8 cellular contexts compared by ENCODE assay signal in genomic region chr6:28606424-28607391, GRCh38.
DNase-seq lines count a peak whose midpoint lies in the region; FAIRE-seq and TF ChIP-seq lines count a peak whose summit lies in the region.

No MANE protein-coding gene starts in this region.

- H4K91ac ChIP-seq in H1 (replicated peaks; ENCODE audit: insufficient read length, low read length) = no peak overlapping the region
- no peak overlapping the region for H4K91ac ChIP-seq in neuronal stem cell (ENCODE audit: low read depth, low read length, poor library complexity)

- H3K36me3 Mint-ChIP-seq in T-helper 1 cell treated with Interleukin-12 subunit alpha and Interleukin-12 subunit beta and Interleukin-4 antibody, amounts not matched to agents 30 μg/mL and 1 μg/mL, for 36 hours (ENCODE audit: low read depth) = no peaks in the 10 kb centered on the region

- TF ChIP-seq EP300 in H1 (IDR thresholded peaks at IDR 0.05; ENCODE audit: borderline replicate concordance in 1 of 2, low read depth in 2 of 2, low read length in 2 of 2) (no peak), esophagus muscularis mucosa (IDR thresholded peaks at IDR 0.05) (no peak)

- no peak overlapping the region for H3K23ac ChIP-seq in H1 (ENCODE audit: insufficient read length)
- H3K23ac ChIP-seq in neuronal stem cell (ENCODE audit: low read depth, low read length, poor library complexity) = no peak overlapping the region

- H3K27ac ChIP-seq in AG04450 (ENCODE audit: low read depth, low read length) (no peak overlapping the region), H1 (ENCODE audit: low read depth, low read length) (no peak overlapping the region), neuronal stem cell (replicated peaks; ENCODE audit: low read length) (peak overlapping the region; percentile 33), esophagus muscularis mucosa (replicated peaks in 1 of 4) (no peak overlapping the region)

- H3K4me3 Mint-ChIP-seq in T-helper 1 cell treated with Interleukin-12 subunit alpha and Interleukin-12 subunit beta and Interleukin-4 antibody, amounts not matched to agents 30 μg/mL and 1 μg/mL, for 36 hours = peak overlapping the region; percentile 15

- no peaks in the 10 kb centered on the region for H3K36me3 ChIP-seq in H1 (ENCODE audit: control insufficient read depth in 2 of 4, insufficient read depth in 4 of 4, low read length in 3 of 4)
- H3K36me3 ChIP-seq in neuronal stem cell (replicated peaks in 1 of 2; ENCODE audit: control insufficient read depth in 2 of 2, insufficient read depth in 2 of 2, low read length in 2 of 2) = no peaks in the 10 kb centered on the region
- H3K36me3 ChIP-seq in esophagus muscularis mucosa = no peaks in the 10 kb centered on the region

- DNase-seq in AG04450 (ENCODE audit: low read depth, low spot score) (no peak), NCI-H1092 (lab: John Stamatoyannopoulos, UW) (peak; percentile 81), H1 (ENCODE audit: low read depth in 1 of 2, low spot score in 2 of 2) (peak in 1 of 2 experiments; percentile 84), neuronal stem cell (ENCODE audit: low spot score) (peak; percentile 57), T-helper 9 cell (no peak), esophagus muscularis mucosa (ENCODE audit: extremely low spot score) (no peak)

- no peak overlapping the region for H2AK5ac ChIP-seq in H1 (ENCODE audit: low read depth, low read length)
- no peak overlapping the region for H2AK5ac ChIP-seq in neuronal stem cell (ENCODE audit: low read depth, low read length)

- no peak overlapping the region for H3K56ac ChIP-seq in H1 (replicated peaks; ENCODE audit: insufficient read length, low read depth, low read length)

- H2BK15ac ChIP-seq in H1 (ENCODE audit: low read length) (0 out of 2 replicates have a peak overlapping the region, but pooled peaks have one; percentile 65), neuronal stem cell (ENCODE audit: low read length) (no peak overlapping the region)

- FAIRE-seq in H1 (lab: Jason Lieb, UNC) = peak; percentile 73

- peaks cover 37% of the 10 kb centered on the region for H3K27me3 Mint-ChIP-seq in T-helper 1 cell treated with Interleukin-12 subunit alpha and Interleukin-12 subunit beta and Interleukin-4 antibody, amounts not matched to agents 30 μg/mL and 1 μg/mL, for 36 hours (ENCODE audit: low read depth)

- TF ChIP-seq CTCF in AG04450 (IDR thresholded peaks at IDR 0.05; ENCODE audit: low read depth, low read length) = peak; percentile 52
- peak; percentile 47 for TF ChIP-seq CTCF in GM12873 (IDR thresholded peaks at IDR 0.05; ENCODE audit: insufficient read depth, low read depth, low read length, missing control alignments)
- peak; percentile 20 to 33 (median 26); a peak in 2 of 4 replicates for TF ChIP-seq CTCF in H1 (IDR thresholded peaks at IDR 0.05; ENCODE audit: control extremely low read depth in 1 of 3, insufficient read depth in 1 of 3, low read depth in 1 of 3, low read length in 3 of 3)
- TF ChIP-seq CTCF in esophagus muscularis mucosa (IDR thresholded peaks at IDR 0.05) = no peak

- H2AFZ ChIP-seq in H1 (ENCODE audit: low read length) = 0 out of 2 replicates have a peak overlapping the region, but pooled peaks have one; percentile 82
- peak overlapping the region; percentile 93 for H2AFZ ChIP-seq in neuronal stem cell (ENCODE audit: low read length)

- H3K79me2 ChIP-seq in H1 (ENCODE audit: control insufficient read depth in 1 of 2, insufficient read depth in 2 of 2, low read length in 2 of 2) = no peaks in the 10 kb centered on the region

- no peaks in the 10 kb centered on the region for H3K9me3 Mint-ChIP-seq in T-helper 1 cell treated with Interleukin-12 subunit alpha and Interleukin-12 subunit beta and Interleukin-4 antibody, amounts not matched to agents 30 μg/mL and 1 μg/mL, for 36 hours

- CTCF ChIA-PET in AG04450 (lab: Charles Lee) (interaction anchor here (0.5 to 0.9 kb wide), 2 partner anchors 96 to 1046 kb away, joined by 3 to 4 read pairs; no protein-coding TSS in a partner anchor), H1 (lab: Charles Lee; ENCODE audit: partially characterized antibody) (interaction anchor here (0.8 to 2.1 kb wide), 11 partner anchors 9 to 75 kb away, joined by 3 to 9 read pairs (median 5); no protein-coding TSS in a partner anchor)

- no peak overlapping the region for H3K14ac ChIP-seq in H1 (ENCODE audit: insufficient read length)
- no peak overlapping the region for H3K14ac ChIP-seq in neuronal stem cell (ENCODE audit: low read length)

- no peaks in the 10 kb centered on the region for H3K27me3 ChIP-seq in AG04450 (ENCODE audit: control insufficient read depth, insufficient read depth, low read length)
- H3K27me3 ChIP-seq in H1 (replicated peaks in 1 of 4; ENCODE audit: control insufficient read depth in 3 of 4, extremely low read depth in 1 of 4, insufficient read depth in 3 of 4, low read length in 3 of 4) = no peaks in the 10 kb centered on the region
- no peaks in the 10 kb centered on the region for H3K27me3 ChIP-seq in neuronal stem cell (ENCODE audit: control insufficient read depth in 3 of 3, insufficient read depth in 3 of 3, low read depth in 1 of 3, low read length in 3 of 3)
- H3K27me3 ChIP-seq in esophagus muscularis mucosa = peaks cover 0 to 59% (median 6%) of the 10 kb centered on the region in 4 donors

- H4K20me1 ChIP-seq in H1 (replicated peaks in 1 of 2; ENCODE audit: control insufficient read depth in 1 of 2, insufficient read depth in 2 of 2, low read length in 2 of 2) = peaks cover 0 to 1% of the 10 kb centered on the region in 2 experiments

- H3K4ac ChIP-seq in H1 (replicated peaks; ENCODE audit: insufficient read length, low read depth, low read length) (no peak overlapping the region), neuronal stem cell (ENCODE audit: low read length) (no peak overlapping the region)

- POLR2A ChIA-PET in AG04450 (lab: Yijun Ruan, JAX) = no interaction called here
- POLR2A ChIA-PET in H1 (lab: Charles Lee; ENCODE audit: partially characterized antibody) = interaction anchor here (0.6 to 2.3 kb wide), 8 partner anchors 10 to 239 kb away, joined by 3 to 9 read pairs (median 4); a partner anchor contains a TSS

- H4K8ac ChIP-seq in H1 (ENCODE audit: extremely low read depth, insufficient read depth, low read length) (no peak overlapping the region), neuronal stem cell (ENCODE audit: low read depth, low read length) (no peak overlapping the region)

- peaks cover 4% of the 10 kb centered on the region for H3K23me2 ChIP-seq in H1 (ENCODE audit: low read depth, low read length)

- H2BK120ac ChIP-seq in H1 (replicated peaks; ENCODE audit: low read depth, low read length) = no peak overlapping the region
- H2BK120ac ChIP-seq in neuronal stem cell (ENCODE audit: low read depth, low read length) = no peak overlapping the region

- H3K18ac ChIP-seq in H1 (ENCODE audit: extremely low read depth, low read length) = peak overlapping the region; percentile 29; the same call in 1 of the 2 replicates
- H3K18ac ChIP-seq in neuronal stem cell (ENCODE audit: low read length) = peak overlapping the region; percentile 72

- peak overlapping the region in 2 of 4 experiments; percentile 2 to 56; a peak in 1 of 7 replicates for H3K9ac ChIP-seq in H1 (replicated peaks in 1 of 4; ENCODE audit: extremely low read depth in 1 of 4, low read depth in 3 of 4, low read length in 3 of 4)
- H3K9ac ChIP-seq in neuronal stem cell (ENCODE audit: low read depth, low read length, poor library complexity) = peak overlapping the region; percentile 39

- H2BK12ac ChIP-seq in H1 (ENCODE audit: low read depth, low read length) (no peak overlapping the region), neuronal stem cell (ENCODE audit: low read length) (no peak overlapping the region)

- TF ChIP-seq RAD21 in H1 (IDR thresholded peaks at IDR 0.05 in 1 of 2, conservative IDR thresholded peaks at IDR 0.05 in 1 of 2; ENCODE audit: low read depth in 2 of 2, low read length in 2 of 2) = peak in 1 of 2 experiments; percentile 24; a peak in 2 of 4 replicates

- no peak overlapping the region for H2BK20ac ChIP-seq in H1 (ENCODE audit: low read length)

- H3K79me1 ChIP-seq in H1 (ENCODE audit: low read depth, low read length) (no peaks in the 10 kb centered on the region), neuronal stem cell (ENCODE audit: low read depth, low read length) (no peaks in the 10 kb centered on the region)

- 6% methylated on average over 30 of the region's 30 CpGs; no CpG with 5 or more reads in 1 of the 2 experiments for WGBS in H1 (ENCODE audit: extremely low coverage in 1 of 2, insufficient coverage in 1 of 2, insufficient read length in 1 of 2, insufficient replicate concordance in 2 of 2, low coverage in 1 of 2, low lambda C conversion rate in 2 of 2, missing lambda C conversion rate in 1 of 2), 2 experiments
- WGBS in neuronal stem cell (ENCODE audit: extremely low coverage in 2 of 2, insufficient read length in 2 of 2, insufficient replicate concordance in 1 of 2), 2 donors = no CpG with 5 or more reads among the region's 30 CpGs
- 6% methylated on average over 30 of the region's 30 CpGs for WGBS in esophagus muscularis mucosa

- peak overlapping the region; percentile 55 for H3K4me3 ChIP-seq in AG04450 (ENCODE audit: low read depth, low read length)
- peak overlapping the region; percentile 67 to 84 (median 72) for H3K4me3 ChIP-seq in H1 (ENCODE audit: extremely low read depth in 1 of 4, insufficient read depth in 2 of 4, low read depth in 3 of 4, low read length in 4 of 4)
- H3K4me3 ChIP-seq in neuronal stem cell (ENCODE audit: low read length in 2 of 2) = peak overlapping the region; percentile 1 to 60
- no peak overlapping the region for H3K4me3 ChIP-seq in esophagus muscularis mucosa

- H3K27ac Mint-ChIP-seq in T-helper 1 cell treated with Interleukin-12 subunit alpha and Interleukin-12 subunit beta and Interleukin-4 antibody, amounts not matched to agents 30 μg/mL and 1 μg/mL, for 36 hours = no peak overlapping the region

- H3K4me1 ChIP-seq in H1 (replicated peaks in 1 of 4; ENCODE audit: control insufficient read depth in 3 of 4, insufficient read depth in 4 of 4, low read length in 3 of 4) (peaks cover 0 to 4% (median 0%) of the 10 kb centered on the region in 4 experiments; a peak in 1 of 7 replicates), neuronal stem cell (ENCODE audit: control insufficient read depth in 2 of 2, insufficient read depth in 1 of 2, low read depth in 1 of 2, low read length in 2 of 2) (peaks cover 3 to 9% of the 10 kb centered on the region in 2 donors), esophagus muscularis mucosa (no peaks in the 10 kb centered on the region)

- H3K4me1 Mint-ChIP-seq in T-helper 1 cell treated with Interleukin-12 subunit alpha and Interleukin-12 subunit beta and Interleukin-4 antibody, amounts not matched to agents 30 μg/mL and 1 μg/mL, for 36 hours (ENCODE audit: low read depth) = peaks cover 7% of the 10 kb centered on the region

- H2BK5ac ChIP-seq in H1 (ENCODE audit: low read depth, low read length) (no peak overlapping the region), neuronal stem cell (ENCODE audit: low read length) (no peak overlapping the region)

- H4K5ac ChIP-seq in H1 (ENCODE audit: insufficient read length, low read depth, low read length) = no peak overlapping the region

- H3K4me2 ChIP-seq in H1 (ENCODE audit: insufficient read depth in 1 of 2, low read depth in 2 of 2, low read length in 2 of 2) = peak overlapping the region; percentile 82 to 97
- H3K4me2 ChIP-seq in neuronal stem cell (ENCODE audit: insufficient read depth, low read length, poor library complexity, severe bottlenecking) = peak overlapping the region; percentile 47

- H3K9me3 ChIP-seq in AG04450 (ENCODE audit: control insufficient read depth, insufficient read depth, low read length) = no peaks in the 10 kb centered on the region
- no peaks in the 10 kb centered on the region for H3K9me3 ChIP-seq in H1 (ENCODE audit: insufficient read depth in 2 of 2, low read depth in 1 of 2, low read length in 1 of 2)
- no peaks in the 10 kb centered on the region for H3K9me3 ChIP-seq in neuronal stem cell (replicated peaks in 1 of 2; ENCODE audit: control insufficient read depth in 2 of 2, insufficient read depth in 1 of 2, low read depth in 1 of 2, low read length in 2 of 2)
- H3K9me3 ChIP-seq in esophagus muscularis mucosa = no peaks in the 10 kb centered on the region

- intact Hi-C loops in esophagus muscularis mucosa (cut with DNase I) = no loop called here

- TF ChIP-seq POLR2A in H1 (IDR thresholded peaks at IDR 0.05; ENCODE audit: control extremely low read depth in 1 of 2, low read depth in 2 of 2, low read length in 2 of 2) (no peak), esophagus muscularis mucosa (IDR thresholded peaks at IDR 0.05; ENCODE audit: low read depth) (no peak)

Comparison
In these comparisons a context has a peak if more than half of its experiments do, and no peak if none do; other contexts are left out.
1. DNase-seq: peak in NCI-H1092 (single experiment) and neuronal stem cell (single experiment); none in AG04450 (single experiment), T-helper 9 cell (single experiment) and esophagus muscularis mucosa (single experiment).
2. H3K4me3 ChIP-seq: peak in AG04450 (single experiment), H1 (4 of 4) and neuronal stem cell (2 of 2); none in esophagus muscularis mucosa (0 of 4).
3. CTCF ChIP-seq: peak in AG04450 (single experiment), GM12873 (single experiment) and H1 (3 of 3); none in esophagus muscularis mucosa (0 of 3).